In genomic region chr3:116863842-116864626, GRCh38 we compare ENCODE assay signal across 9 cellular contexts.
DNase-seq lines count a peak whose midpoint lies in the region; ATAC-seq, FAIRE-seq and TF ChIP-seq lines count a peak whose summit lies in the region.
"Had no signal": no experiment of that assay in that cellular context is flagged by ENCODE, and none has a peak within 500 bp of the region (broad histone marks: within the 10 kb centered on the region; RNA-seq: fewer than 3 reads in every experiment).

No MANE protein-coding gene starts in this region.

- FAIRE-seq in endothelial cell of umbilical vein (lab: Jason Lieb, UNC): peak; percentile 73

- dilution Hi-C loops in endothelial cell of umbilical vein (cut with MboI; ENCODE audit: extremely low pct_ligation_motif_present, low sequenced_read_pairs): no loop called here

- BruUV-seq in endothelial cell of umbilical vein (replicated peaks; lab: Mats Ljungman, UMichigan): no TSS peak

- no peaks in the 10 kb centered on the region for H3K9me1 ChIP-seq in endothelial cell of umbilical vein (replicated peaks; ENCODE audit: control insufficient read depth, extremely low read depth, insufficient read depth, low read length)

- H2AFZ ChIP-seq in endothelial cell of umbilical vein (ENCODE audit: low read depth, low read length): peak overlapping the region; percentile 76

- H3K36me3 ChIP-seq in endothelial cell of umbilical vein (ENCODE audit: control insufficient read depth in 2 of 2, extremely low read depth in 1 of 2, insufficient read depth in 2 of 2, low read length in 2 of 2): no peaks in the 10 kb centered on the region
- H3K36me3 ChIP-seq: thyroid gland had no signal

- no peaks in the 10 kb centered on the region for H3K9me3 Mint-ChIP-seq in naive B cell
- no peaks in the 10 kb centered on the region for H3K9me3 Mint-ChIP-seq in activated T-cell treated with anti-CD3 and anti-CD28 coated beads, Interleukin-2, amount 50 U/mL, for 72 hours

- peaks cover 3% of the 10 kb centered on the region for H3K4me1 ChIP-seq in endothelial cell of umbilical vein (ENCODE audit: control insufficient read depth, extremely low read depth, insufficient read depth, low read length)
- H3K4me1 ChIP-seq: thyroid gland had no signal

- no peaks in the 10 kb centered on the region for H3K79me2 ChIP-seq in endothelial cell of umbilical vein (ENCODE audit: control insufficient read depth, insufficient read depth, low read length)

- H3K27me3 Mint-ChIP-seq in naive B cell: no peaks in the 10 kb centered on the region
- H3K27me3 Mint-ChIP-seq in activated T-cell treated with anti-CD3 and anti-CD28 coated beads, Interleukin-2, amount 50 U/mL, for 72 hours (ENCODE audit: low read depth): no peaks in the 10 kb centered on the region

- peak; percentile 66 for ATAC-seq in HG03378 (IDR thresholded peaks at IDR 0.05; ENCODE audit: unreplicated experiment)
- ATAC-seq in naive B cell (ENCODE audit: low read depth in 2 of 2): peak in 1 of 2 donors; percentile 56
- ATAC-seq in activated T-cell treated with anti-CD3 and anti-CD28 coated beads, Interleukin-2, amount 50 U/mL, for 72 hours (replicated peaks in 1 of 2): no peak

- H4K20me1 ChIP-seq in endothelial cell of umbilical vein (replicated peaks; ENCODE audit: control insufficient read depth, extremely low read depth, insufficient read depth, low read length): no peaks in the 10 kb centered on the region

- peak; percentile 52 for TF ChIP-seq CTCF in GM12865 (IDR thresholded peaks at IDR 0.05; ENCODE audit: insufficient read depth, low read depth, low read length, missing control alignments)
- peak; percentile 41 to 45 for TF ChIP-seq CTCF in endothelial cell of umbilical vein (IDR thresholded peaks at IDR 0.05; ENCODE audit: extremely low read depth in 1 of 2, insufficient read depth in 1 of 2, low read depth in 1 of 2, low read length in 2 of 2)

- H3K4me3 ChIP-seq in GM12865 (ENCODE audit: low read depth, low read length) (no peak overlapping the region; the same call in none of the 2 replicates), endothelial cell of umbilical vein (replicated peaks in 1 of 3; ENCODE audit: insufficient read depth in 1 of 3, low read depth in 1 of 3, low read length in 3 of 3) (peak overlapping the region; percentile 17 to 66 (median 28))
- H3K4me3 ChIP-seq: thyroid gland had no signal

- no peaks in the 10 kb centered on the region for H3K36me3 Mint-ChIP-seq in naive B cell
- H3K36me3 Mint-ChIP-seq in activated T-cell treated with anti-CD3 and anti-CD28 coated beads, Interleukin-2, amount 50 U/mL, for 72 hours (ENCODE audit: insufficient read depth in 2 of 2): no peaks in the 10 kb centered on the region

- no peak overlapping the region for H3K9ac ChIP-seq in endothelial cell of umbilical vein (replicated peaks; ENCODE audit: extremely low read depth, insufficient read depth, low read length)

- no peak for TF ChIP-seq POLR2A in endothelial cell of umbilical vein (IDR thresholded peaks at IDR 0.05; ENCODE audit: low read depth, low read length)

- H3K27ac Mint-ChIP-seq in naive B cell: no peak overlapping the region
- H3K27ac Mint-ChIP-seq in activated T-cell treated with anti-CD3 and anti-CD28 coated beads, Interleukin-2, amount 50 U/mL, for 72 hours: no peak overlapping the region

- POLR2A ChIA-PET in endothelial cell of umbilical vein (lab: Charles Lee): no interaction called here

- H3K27ac ChIP-seq in endothelial cell of umbilical vein (ENCODE audit: insufficient read depth, low read depth, low read length): no peak overlapping the region
- H3K27ac ChIP-seq: thyroid gland had no signal

- no peak overlapping the region for H3K4me3 Mint-ChIP-seq in naive B cell
- no peak overlapping the region for H3K4me3 Mint-ChIP-seq in activated T-cell treated with anti-CD3 and anti-CD28 coated beads, Interleukin-2, amount 50 U/mL, for 72 hours

- intact Hi-C loops in endothelial cell of umbilical vein (cut with micrococcal nuclease): loop anchor here (1.0 to 2.0 kb wide), 8 partner anchors 65 to 1133 kb away; no protein-coding TSS in a partner anchor

- DNase-seq in GM12865 (ENCODE audit: low read depth): peak; percentile 63
- DNase-seq in NCI-H82 (lab: John Stamatoyannopoulos, UW): peak; percentile 79
- peak; percentile 79 for DNase-seq in endothelial cell of umbilical vein (ENCODE audit: low read depth, low spot score)
- DNase-seq in naive B cell: peak; percentile 18
- no peak for DNase-seq in activated T-cell treated with anti-CD3 and anti-CD28 coated beads, Interleukin-2, amount 50 U/mL, for 72 hours
- DNase-seq in mesenteric fat pad (ENCODE audit: low spot score): no peak
- DNase-seq in cortex of kidney (lab: John Stamatoyannopoulos, UW): no peak

- H3K4me1 Mint-ChIP-seq in naive B cell: peaks cover 0 to 5% (median 2%) of the 10 kb centered on the region in 3 donors
- no peaks in the 10 kb centered on the region for H3K4me1 Mint-ChIP-seq in activated T-cell treated with anti-CD3 and anti-CD28 coated beads, Interleukin-2, amount 50 U/mL, for 72 hours (ENCODE audit: low read depth)

- no peaks in the 10 kb centered on the region for H3K9me3 ChIP-seq in endothelial cell of umbilical vein (replicated peaks; ENCODE audit: control insufficient read depth, insufficient read depth, low read length)
- H3K9me3 ChIP-seq: thyroid gland had no signal

- peaks cover 4% of the 10 kb centered on the region in 2 experiments for H3K27me3 ChIP-seq in endothelial cell of umbilical vein (ENCODE audit: control insufficient read depth in 2 of 2, insufficient read depth in 2 of 2, low read length in 2 of 2)
- H3K27me3 ChIP-seq: thyroid gland had no signal

- H3K4me2 ChIP-seq in endothelial cell of umbilical vein (ENCODE audit: insufficient read depth, low read length): peak overlapping the region; percentile 91

- CTCF ChIA-PET in endothelial cell of umbilical vein (lab: Charles Lee): interaction anchor here (0.6 to 3.9 kb wide), 11 partner anchors 8 to 1133 kb away, joined by 3 to 24 read pairs (median 4); no protein-coding TSS in a partner anchor

TF ChIP-seq in endothelial cell of umbilical vein, 7 proteins besides CTCF, POLR2A, EP300 and RAD21:
- TF ChIP-seq GATA2 (IDR thresholded peaks at IDR 0.05; ENCODE audit: insufficient read depth, insufficient read length, low read depth, low read length) (no peak), POLR2AphosphoS5 (IDR thresholded peaks at IDR 0.05; ENCODE audit: insufficient read depth, low read depth, low read length) (no peak)

Comparison
In these comparisons a context has a peak if more than half of its experiments do, and no peak if none do; other contexts are left out.
1. DNase-seq: peak in GM12865 (single experiment), NCI-H82 (single experiment), endothelial cell of umbilical vein (single experiment) and naive B cell (single experiment); none in activated T-cell treated with anti-CD3 and anti-CD28 coated beads, Interleukin-2, amount 50 U/mL, for 72 hours (0 of 2), mesenteric fat pad (single experiment) and cortex of kidney (single experiment).